ENCODE assay signal across 17 cellular contexts in genomic region chr2:177573120-177573519, GRCh38.
DNase-seq lines count a peak whose midpoint lies in the region; ATAC-seq and TF ChIP-seq lines count a peak whose summit lies in the region.
"Had no signal": no experiment of that assay in that cellular context is flagged by ENCODE, and none has a peak within 500 bp of the region (broad histone marks: within the 10 kb centered on the region; RNA-seq: fewer than 3 reads in every experiment).

No MANE protein-coding gene starts in this region.

- H3K4me3 Mint-ChIP-seq in GM23338: no peak overlapping the region
- H3K4me3 Mint-ChIP-seq: activated CD4-positive, alpha-beta T cell treated with anti-CD3 and anti-CD28 coated beads, Interleukin-2, amount 10 ng/mL, durations not matched to agents 24 days and 14 days; activated naive CD4-positive, alpha-beta T cell treated with anti-CD3 and anti-CD28 coated beads, Interleukin-2, amount 50 U/mL, for 24 hours; stimulated activated memory B cell treated with anti-CD40 and anti-IgM and Interleukin-4, amounts not matched to agents 10 μg/mL and 1 μg/mL and 100 μg/mL, for 72 hours had no signal

- WGBS in sigmoid colon, 2 donors: 70 to 85% methylated on average over 3 of the region's 3 CpGs

- ATAC-seq in GM23338 (no peak), HG03571 (IDR thresholded peaks at IDR 0.05; ENCODE audit: unreplicated experiment) (no peak), HG03354 (IDR thresholded peaks at IDR 0.05; ENCODE audit: poor library complexity, severe bottlenecking, unreplicated experiment) (no peak)
- ATAC-seq: left lobe of liver; stimulated activated memory B cell treated with anti-CD40 and anti-IgM and Interleukin-4, amounts not matched to agents 10 μg/mL and 1 μg/mL and 100 μg/mL, for 72 hours had no signal

- H3K36me3 ChIP-seq in GM23338 (ENCODE audit: insufficient read depth) (no peaks in the 10 kb centered on the region), sigmoid colon (no peaks in the 10 kb centered on the region)
- H3K36me3 ChIP-seq: cardiac muscle cell, tibial artery had no signal

- H3K4me1 ChIP-seq in GM23338 (ENCODE audit: insufficient read depth): no peaks in the 10 kb centered on the region
- H3K4me1 ChIP-seq in sigmoid colon: peaks cover 3 to 27% (median 23%) of the 10 kb centered on the region in 4 donors

- H3K4me3 ChIP-seq in GM23338: no peak overlapping the region
- no peak overlapping the region for H3K4me3 ChIP-seq in sigmoid colon
- H3K4me3 ChIP-seq: cardiac muscle cell, skin epidermis, tibial artery had no signal

- no peaks in the 10 kb centered on the region for H3K79me2 ChIP-seq in GM23338 (replicated peaks; ENCODE audit: insufficient read depth)

- H3K27ac ChIP-seq in GM23338 (ENCODE audit: low read depth) (no peak overlapping the region), sigmoid colon (peak overlapping the region in 3 of 4 donors; percentile 65 to 70 (median 69))
- H3K27ac ChIP-seq: C4-2B, cardiac muscle cell, skin epidermis, tibial artery had no signal

- no peaks in the 10 kb centered on the region for H3K9me3 ChIP-seq in sigmoid colon
- H3K9me3 ChIP-seq: tibial artery had no signal

- no peaks in the 10 kb centered on the region for H3K27me3 ChIP-seq in GM23338 (ENCODE audit: insufficient read depth)
- no peaks in the 10 kb centered on the region for H3K27me3 ChIP-seq in sigmoid colon
- H3K27me3 ChIP-seq: cardiac muscle cell, tibial artery had no signal

- no peaks in the 10 kb centered on the region for H3K9me3 Mint-ChIP-seq in GM23338
- H3K9me3 Mint-ChIP-seq: activated CD4-positive, alpha-beta T cell treated with anti-CD3 and anti-CD28 coated beads, Interleukin-2, amount 10 ng/mL, durations not matched to agents 24 days and 14 days; activated naive CD4-positive, alpha-beta T cell treated with anti-CD3 and anti-CD28 coated beads, Interleukin-2, amount 50 U/mL, for 24 hours; stimulated activated memory B cell treated with anti-CD40 and anti-IgM and Interleukin-4, amounts not matched to agents 10 μg/mL and 1 μg/mL and 100 μg/mL, for 72 hours had no signal

- DNase-seq in GM23338 (ENCODE audit: low spot score) (no peak), NCI-H446 treated with DMSO at 0.1 percent for 48 hours (lab: John Stamatoyannopoulos, UW) (peak; percentile 65), erythroblast (lab: John Stamatoyannopoulos, UW) (peak; percentile 12 to 24), sigmoid colon (no peak), 8988T (no peak)
- DNase-seq: activated CD4-positive, alpha-beta T cell treated with anti-CD3 and anti-CD28 coated beads, Interleukin-2, amount 10 ng/mL, durations not matched to agents 24 days and 14 days; NCI-H1436 treated with DMSO at 0.1 percent for 48 hours; OCI-M1; tibial artery had no signal

- intact Hi-C loops in sigmoid colon (cut with DNase I): no loop called here

- no peaks in the 10 kb centered on the region for H4K20me1 ChIP-seq in GM23338 (replicated peaks; ENCODE audit: insufficient read depth)

- H3K4me1 Mint-ChIP-seq in GM23338: no peaks in the 10 kb centered on the region
- H3K4me1 Mint-ChIP-seq: activated naive CD4-positive, alpha-beta T cell treated with anti-CD3 and anti-CD28 coated beads, Interleukin-2, amount 50 U/mL, for 24 hours; stimulated activated memory B cell treated with anti-CD40 and anti-IgM and Interleukin-4, amounts not matched to agents 10 μg/mL and 1 μg/mL and 100 μg/mL, for 72 hours had no signal

- H2AFZ ChIP-seq in GM23338: peak overlapping the region; percentile 78; the same call in 1 of the 2 replicates

- no peaks in the 10 kb centered on the region for H3F3A ChIP-seq in GM23338 (replicated peaks; ENCODE audit: low read depth)

- peak overlapping the region; percentile 56; the same call in 1 of the 2 replicates for H3K27ac Mint-ChIP-seq in GM23338
- H3K27ac Mint-ChIP-seq: activated CD4-positive, alpha-beta T cell treated with anti-CD3 and anti-CD28 coated beads, Interleukin-2, amount 10 ng/mL, durations not matched to agents 24 days and 14 days; activated naive CD4-positive, alpha-beta T cell treated with anti-CD3 and anti-CD28 coated beads, Interleukin-2, amount 50 U/mL, for 24 hours; stimulated activated memory B cell treated with anti-CD40 and anti-IgM and Interleukin-4, amounts not matched to agents 10 μg/mL and 1 μg/mL and 100 μg/mL, for 72 hours had no signal

- TF ChIP-seq POLR2A in erythroblast (IDR thresholded peaks at IDR 0.05; ENCODE audit: low read length) (no peak), sigmoid colon (IDR thresholded peaks at IDR 0.05) (no peak)

- H3K4me2 ChIP-seq in GM23338: no peak overlapping the region

- no peak for TF ChIP-seq EP300 in sigmoid colon (IDR thresholded peaks at IDR 0.05)

- H3K27me3 Mint-ChIP-seq in GM23338 (ENCODE audit: insufficient read depth, low read depth, poor library complexity): no peaks in the 10 kb centered on the region
- H3K27me3 Mint-ChIP-seq: stimulated activated memory B cell treated with anti-CD40 and anti-IgM and Interleukin-4, amounts not matched to agents 10 μg/mL and 1 μg/mL and 100 μg/mL, for 72 hours had no signal

- H3K9me2 ChIP-seq in GM23338 (ENCODE audit: insufficient read depth): no peaks in the 10 kb centered on the region; the same call in 1 of the 2 replicates

- TF ChIP-seq CTCF in GM23338 (conservative IDR thresholded peaks at IDR 0.05; ENCODE audit: low read depth in 2 of 2) (no peak), sigmoid colon (IDR thresholded peaks at IDR 0.05) (no peak)

- H3K36me3 Mint-ChIP-seq in GM23338 (ENCODE audit: low read depth): no peaks in the 10 kb centered on the region
- H3K36me3 Mint-ChIP-seq: activated naive CD4-positive, alpha-beta T cell treated with anti-CD3 and anti-CD28 coated beads, Interleukin-2, amount 50 U/mL, for 24 hours; stimulated activated memory B cell treated with anti-CD40 and anti-IgM and Interleukin-4, amounts not matched to agents 10 μg/mL and 1 μg/mL and 100 μg/mL, for 72 hours had no signal

TF ChIP-seq in GM23338, 12 proteins besides CTCF, POLR2A, EP300 and RAD21 (continues in another document):
- TF ChIP-seq JUNB (IDR thresholded peaks at IDR 0.05; ENCODE audit: unreplicated experiment): no peak
- no peak for TF ChIP-seq STAT1 (IDR thresholded peaks at IDR 0.05; ENCODE audit: unreplicated experiment)
- no peak for TF ChIP-seq ZNF331 (CRISPR knock-in tag; IDR thresholded peaks at IDR 0.05; ENCODE audit: low read depth)
- no peak for TF ChIP-seq POLR2AphosphoS5 (IDR thresholded peaks at IDR 0.05; ENCODE audit: low read depth)
- no peak for TF ChIP-seq ZNF114 (CRISPR knock-in tag; IDR thresholded peaks at IDR 0.05)
- TF ChIP-seq, protein P1, sequence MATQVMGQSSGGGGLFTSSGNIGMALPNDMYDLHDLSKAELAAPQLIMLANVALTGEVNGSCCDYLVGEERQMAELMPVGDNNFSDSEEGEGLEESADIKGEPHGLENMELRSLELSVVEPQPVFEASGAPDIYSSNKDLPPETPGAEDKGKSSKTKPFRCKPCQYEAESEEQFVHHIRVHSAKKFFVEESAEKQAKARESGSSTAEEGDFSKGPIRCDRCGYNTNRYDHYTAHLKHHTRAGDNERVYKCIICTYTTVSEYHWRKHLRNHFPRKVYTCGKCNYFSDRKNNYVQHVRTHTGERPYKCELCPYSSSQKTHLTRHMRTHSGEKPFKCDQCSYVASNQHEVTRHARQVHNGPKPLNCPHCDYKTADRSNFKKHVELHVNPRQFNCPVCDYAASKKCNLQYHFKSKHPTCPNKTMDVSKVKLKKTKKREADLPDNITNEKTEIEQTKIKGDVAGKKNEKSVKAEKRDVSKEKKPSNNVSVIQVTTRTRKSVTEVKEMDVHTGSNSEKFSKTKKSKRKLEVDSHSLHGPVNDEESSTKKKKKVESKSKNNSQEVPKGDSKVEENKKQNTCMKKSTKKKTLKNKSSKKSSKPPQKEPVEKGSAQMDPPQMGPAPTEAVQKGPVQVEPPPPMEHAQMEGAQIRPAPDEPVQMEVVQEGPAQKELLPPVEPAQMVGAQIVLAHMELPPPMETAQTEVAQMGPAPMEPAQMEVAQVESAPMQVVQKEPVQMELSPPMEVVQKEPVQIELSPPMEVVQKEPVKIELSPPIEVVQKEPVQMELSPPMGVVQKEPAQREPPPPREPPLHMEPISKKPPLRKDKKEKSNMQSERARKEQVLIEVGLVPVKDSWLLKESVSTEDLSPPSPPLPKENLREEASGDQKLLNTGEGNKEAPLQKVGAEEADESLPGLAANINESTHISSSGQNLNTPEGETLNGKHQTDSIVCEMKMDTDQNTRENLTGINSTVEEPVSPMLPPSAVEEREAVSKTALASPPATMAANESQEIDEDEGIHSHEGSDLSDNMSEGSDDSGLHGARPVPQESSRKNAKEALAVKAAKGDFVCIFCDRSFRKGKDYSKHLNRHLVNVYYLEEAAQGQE (IDR thresholded peaks at IDR 0.05; ENCODE audit: unreplicated experiment): no peak
- TF ChIP-seq CREB1 (CRISPR knock-in tag; IDR thresholded peaks at IDR 0.05; ENCODE audit: low read depth): no peak
- no peak for TF ChIP-seq EZH2 (IDR thresholded peaks at IDR 0.05; ENCODE audit: low read depth, unreplicated experiment)
- no peak for TF ChIP-seq NANOG (IDR thresholded peaks at IDR 0.05; ENCODE audit: borderline replicate concordance)
- TF ChIP-seq, protein P2, sequence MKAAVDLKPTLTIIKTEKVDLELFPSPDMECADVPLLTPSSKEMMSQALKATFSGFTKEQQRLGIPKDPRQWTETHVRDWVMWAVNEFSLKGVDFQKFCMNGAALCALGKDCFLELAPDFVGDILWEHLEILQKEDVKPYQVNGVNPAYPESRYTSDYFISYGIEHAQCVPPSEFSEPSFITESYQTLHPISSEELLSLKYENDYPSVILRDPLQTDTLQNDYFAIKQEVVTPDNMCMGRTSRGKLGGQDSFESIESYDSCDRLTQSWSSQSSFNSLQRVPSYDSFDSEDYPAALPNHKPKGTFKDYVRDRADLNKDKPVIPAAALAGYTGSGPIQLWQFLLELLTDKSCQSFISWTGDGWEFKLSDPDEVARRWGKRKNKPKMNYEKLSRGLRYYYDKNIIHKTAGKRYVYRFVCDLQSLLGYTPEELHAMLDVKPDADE (IDR thresholded peaks at IDR 0.05): no peak

Comparison
In these comparisons a context has a peak if more than half of its experiments do, and no peak if none do; other contexts are left out.
1. DNase-seq: peak in NCI-H446 treated with DMSO at 0.1 percent for 48 hours (single experiment) and erythroblast (2 of 2); none in GM23338 (single experiment), sigmoid colon (single experiment) and 8988T (single experiment).